ENCODE assay signal across 12 cellular contexts in genomic region chr10:44382131-44382858, GRCh38. TPM values are rescaled to one million over a fixed set of nuclear protein-coding genes. Genes with fewer than 3 reads are reported as not detected.
DNase-seq lines count a peak whose midpoint lies in the region; ATAC-seq and TF ChIP-seq lines count a peak whose summit lies in the region.
"Had no signal": no experiment of that assay in that cellular context is flagged by ENCODE, and none has a peak within 500 bp of the region (broad histone marks: within the 10 kb centered on the region; RNA-seq: fewer than 3 reads in every experiment).

No MANE protein-coding gene starts in this region.

- peaks cover 30% of the 10 kb centered on the region for H3K27me3 ChIP-seq in H7 (ENCODE audit: control insufficient read depth, insufficient read depth, low read length)

- peak overlapping the region; percentile 78 for H3K4me3 Mint-ChIP-seq in chondrocyte (ENCODE audit: unreplicated experiment)

- no peak for TF ChIP-seq CTCF in chondrocyte (IDR thresholded peaks at IDR 0.05)

- peaks cover 21% of the 10 kb centered on the region for H3K4me1 Mint-ChIP-seq in chondrocyte (ENCODE audit: low read depth)

- no peak for ATAC-seq in HG02840 (IDR thresholded peaks at IDR 0.05; ENCODE audit: low FRiP score, unreplicated experiment)

- DNase-seq in H7 (peak; percentile 86), chondrocyte (ENCODE audit: low spot score) (peak; percentile 60), kidney tubule cell (ENCODE audit: low spot score) (peak; percentile 14), HK-2 (ENCODE audit: unreplicated experiment) (no peak), NCI-H446 (lab: John Stamatoyannopoulos, UW) (no peak)
- DNase-seq in stimulated activated CD4-positive, alpha-beta T cell treated with anti-CD3 and anti-CD28 coated beads, Interleukin-1b, Interleukin-23, amount 100 ng/mL, for 48 hours: no peak
- DNase-seq: NCI-H2081 treated with DMSO at 0.1 percent for 48 hours, nucleus accumbens had no signal

- H3K27me3 Mint-ChIP-seq in chondrocyte (ENCODE audit: low read depth): peaks cover 1% of the 10 kb centered on the region

- H3K4me3 ChIP-seq in H7 (ENCODE audit: insufficient read depth, low read depth, low read length) (peak overlapping the region; percentile 84; the same call in 1 of the 2 replicates), skin epidermis (peak overlapping the region; percentile 40 to 64 (median 49))

- H3K9me3 Mint-ChIP-seq in chondrocyte (ENCODE audit: low read depth): no peaks in the 10 kb centered on the region

- H3K27ac Mint-ChIP-seq in chondrocyte (ENCODE audit: unreplicated experiment): no peak overlapping the region

- H3K36me3 Mint-ChIP-seq in chondrocyte (ENCODE audit: low read depth): peaks cover 4% of the 10 kb centered on the region

- peaks cover 2% of the 10 kb centered on the region for H3K36me3 ChIP-seq in H7 (replicated peaks; ENCODE audit: control insufficient read depth, insufficient read depth, low read length)

- H3K27ac ChIP-seq in skin epidermis: peak overlapping the region in 10 of 21 experiments; percentile 12 to 78 (median 56)
- H3K27ac ChIP-seq: dorsolateral prefrontal cortex, VCaP had no signal

RNA-seq across cellular contexts. Expression of gene CXCL12, which starts 2.6 kb away (rescaled TPM):
- total RNA-seq in H7 (2014; rRNA removed; shearing (Covaris generic)): 21.1 and 42.8 TPM in 2 replicates
- 22.7 to 69.4 TPM (median 65.5 TPM) in 3 replicates for total RNA-seq in chondrocyte

Comparison
In these comparisons a context has a peak if more than half of its experiments do, and no peak if none do; other contexts are left out.
1. DNase-seq: peak in H7 (single experiment), chondrocyte (single experiment) and kidney tubule cell (single experiment); none in HK-2 (single experiment), stimulated activated CD4-positive, alpha-beta T cell treated with anti-CD3 and anti-CD28 coated beads, Interleukin-1b, Interleukin-23, amount 100 ng/mL, for 48 hours (single experiment) and NCI-H446 (0 of 2).